In the genomic region with DNA sequence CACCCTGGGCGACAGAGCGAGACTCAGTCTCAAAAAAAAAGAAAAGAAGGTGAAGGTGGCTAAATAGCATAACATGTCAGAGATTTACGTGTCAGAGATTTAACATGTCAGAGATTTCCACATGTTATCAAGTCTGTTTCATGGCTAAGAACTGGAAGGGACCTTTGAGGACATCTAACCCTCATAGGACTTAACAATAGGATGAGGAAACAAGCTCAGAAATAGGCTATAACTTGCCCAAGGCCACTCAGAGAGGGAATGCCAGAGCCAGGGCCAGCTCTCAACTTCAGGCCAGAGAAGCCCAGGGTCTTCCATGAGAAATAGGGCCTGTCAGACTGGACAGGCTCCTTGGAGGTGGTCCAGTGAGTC, we compare ENCODE assay signal across 8 cellular contexts. TPM values are rescaled to one million over a fixed set of nuclear protein-coding genes. Genes with fewer than 3 reads are reported as not detected.
DNase-seq lines count a peak whose midpoint lies in the region; ATAC-seq and TF ChIP-seq lines count a peak whose summit lies in the region.

No MANE protein-coding gene starts in this region.

- no peaks in the 10 kb centered on the region for H3K9me3 Mint-ChIP-seq in activated CD4-positive, alpha-beta T cell treated with anti-CD3 and anti-CD28 coated beads, Interleukin-2, amount 10 ng/mL, durations not matched to agents 24 days and 14 days

- DNase-seq in activated CD4-positive, alpha-beta T cell treated with anti-CD3 and anti-CD28 coated beads, Interleukin-2, amount 10 ng/mL, durations not matched to agents 24 days and 14 days, result no peak
- no peak for DNase-seq in activated CD4-positive, alpha-beta T cell treated with anti-CD3 and anti-CD28 coated beads, Interleukin-2, amount 50 U/mL, for 4 hours
- DNase-seq in T-helper 17 cell, result no peak
- no peak for DNase-seq in heart right ventricle
- no peak for DNase-seq in NCI-H524 (lab: John Stamatoyannopoulos, UW)
- no peak for DNase-seq in effector CD4-positive, alpha-beta T cell
- DNase-seq in SK-N-DZ (ENCODE audit: low spot score), result no peak

- H3K9me3 ChIP-seq in T-helper 17 cell (ENCODE audit: control insufficient read depth, low read length, poor library complexity, severe bottlenecking), result no peaks in the 10 kb centered on the region
- no peaks in the 10 kb centered on the region for H3K9me3 ChIP-seq in heart right ventricle
- no peaks in the 10 kb centered on the region for H3K9me3 ChIP-seq in skeletal muscle satellite cell (replicated peaks; ENCODE audit: low read length)

- TF ChIP-seq CTCF in heart right ventricle (IDR thresholded peaks at IDR 0.05), result no peak

- peak overlapping the region; percentile 27 to 59 (median 52) for H3K4me3 ChIP-seq in heart right ventricle
- H3K4me3 ChIP-seq in skeletal muscle satellite cell (ENCODE audit: low read length), result peak overlapping the region; percentile 75

- ATAC-seq in T-helper 17 cell, result peak; percentile 12
- peak in 7 of 8 donors; percentile 11 to 45 (median 25) for ATAC-seq in heart right ventricle

- peaks cover 2% of the 10 kb centered on the region for H3K27me3 Mint-ChIP-seq in activated CD4-positive, alpha-beta T cell treated with anti-CD3 and anti-CD28 coated beads, Interleukin-2, amount 10 ng/mL, durations not matched to agents 24 days and 14 days
- no peaks in the 10 kb centered on the region for H3K27me3 Mint-ChIP-seq in T-helper 17 cell

- H3K36me3 ChIP-seq in heart right ventricle, result no peaks in the 10 kb centered on the region
- no peaks in the 10 kb centered on the region for H3K36me3 ChIP-seq in skeletal muscle satellite cell (ENCODE audit: insufficient read depth, low read length)

- H3K36me3 Mint-ChIP-seq in activated CD4-positive, alpha-beta T cell treated with anti-CD3 and anti-CD28 coated beads, Interleukin-2, amount 10 ng/mL, durations not matched to agents 24 days and 14 days (ENCODE audit: low read depth), result no peaks in the 10 kb centered on the region
- no peaks in the 10 kb centered on the region for H3K36me3 Mint-ChIP-seq in T-helper 17 cell (ENCODE audit: low read depth)

- peak overlapping the region; percentile 84 for H3K27ac Mint-ChIP-seq in activated CD4-positive, alpha-beta T cell treated with anti-CD3 and anti-CD28 coated beads, Interleukin-2, amount 10 ng/mL, durations not matched to agents 24 days and 14 days
- H3K27ac Mint-ChIP-seq in T-helper 17 cell, result peak overlapping the region; percentile 88

- peak overlapping the region; percentile 16 to 93 (median 78) for H3K27ac ChIP-seq in heart right ventricle

- H3K4me1 ChIP-seq in heart right ventricle (peaks cover 0 to 24% (median 8%) of the 10 kb centered on the region in 9 donors), skeletal muscle satellite cell (ENCODE audit: control insufficient read depth, insufficient read depth, low read length) (peaks cover 11% of the 10 kb centered on the region)

- H3K4me2 ChIP-seq in skeletal muscle satellite cell (ENCODE audit: low read length), result peak overlapping the region; percentile 84

- peak overlapping the region; percentile 71 for H3K9ac ChIP-seq in skeletal muscle satellite cell (ENCODE audit: low read depth, low read length)

- H3K4me1 Mint-ChIP-seq in activated CD4-positive, alpha-beta T cell treated with anti-CD3 and anti-CD28 coated beads, Interleukin-2, amount 10 ng/mL, durations not matched to agents 24 days and 14 days, result peaks cover 10% of the 10 kb centered on the region
- H3K4me1 Mint-ChIP-seq in T-helper 17 cell, result peaks cover 8% of the 10 kb centered on the region

- intact Hi-C loops in activated CD4-positive, alpha-beta T cell treated with anti-CD3 and anti-CD28 coated beads, Interleukin-2, amount 10 ng/mL, durations not matched to agents 24 days and 14 days (cut with micrococcal nuclease), result loop anchor here (1.0 to 5.0 kb wide), 4 partner anchors 37 to 108 kb away; partner anchors contain the start of genes CFAP119, PHKG2 and RNF40
- intact Hi-C loops in heart right ventricle (cut with DNase I), result loop anchor here in 1 of 10 donors (5.0 kb wide), 1 partner anchor 37 kb away; no protein-coding TSS in a partner anchor

- peak overlapping the region; percentile 96 for H3K4me3 Mint-ChIP-seq in activated CD4-positive, alpha-beta T cell treated with anti-CD3 and anti-CD28 coated beads, Interleukin-2, amount 10 ng/mL, durations not matched to agents 24 days and 14 days
- peak overlapping the region; percentile 93 for H3K4me3 Mint-ChIP-seq in T-helper 17 cell

- no peaks in the 10 kb centered on the region for H3K27me3 ChIP-seq in heart right ventricle
- H3K27me3 ChIP-seq in skeletal muscle satellite cell (ENCODE audit: control insufficient read depth, insufficient read depth, low read length), result no peaks in the 10 kb centered on the region

- 88 to 90% methylated on average over 3 of the region's 3 CpGs for WGBS in heart right ventricle, 2 donors

RNA-seq across cellular contexts. Expression of gene ZNF629, which starts 26.8 kb away (rescaled TPM):
- total RNA-seq in activated CD4-positive, alpha-beta T cell treated with anti-CD3 and anti-CD28 coated beads, Interleukin-2, amount 10 ng/mL, durations not matched to agents 24 days and 14 days, result 2.5 and 2.6 TPM in 2 replicates
- total RNA-seq in T-helper 17 cell, result 1 to 10 TPM; 1.4 to 1.5 TPM
- 10 to 100 TPM; 20.3 to 35.5 (median 27.6) TPM for total RNA-seq in heart right ventricle
- 10 to 100 TPM in 1 of 2 donors, 1 to 10 TPM in 1; 7.3 to 15.4 TPM for polyA plus RNA-seq in heart right ventricle
- total RNA-seq in skeletal muscle satellite cell (2012; rRNA removed), result 10.4 and 12.2 TPM in 2 replicates
- 15.0 and 15.4 TPM in 2 replicates for polyA plus RNA-seq in SK-N-DZ (2014; cell fraction: cytosol; rRNA removed)
- 10.7 and 13.9 TPM in 2 replicates for polyA plus RNA-seq in SK-N-DZ (2014; cell fraction: nucleus; rRNA removed)

RNA-seq across cellular contexts. Expression of gene RNF40, which starts 51.7 kb away (rescaled TPM):
- total RNA-seq in activated CD4-positive, alpha-beta T cell treated with anti-CD3 and anti-CD28 coated beads, Interleukin-2, amount 10 ng/mL, durations not matched to agents 24 days and 14 days, result 95.4 and 100 TPM in 2 replicates
- 10 to 100 TPM; 57.8 to 64.5 TPM for total RNA-seq in T-helper 17 cell
- 10 to 100 TPM; 33.0 to 69.9 (median 42.6) TPM for total RNA-seq in heart right ventricle
- 10 to 100 TPM; 40.2 to 50.2 TPM for polyA plus RNA-seq in heart right ventricle
- 63.6 and 80.4 TPM in 2 replicates for total RNA-seq in skeletal muscle satellite cell (2012; rRNA removed)
- 76.5 and 83.8 TPM in 2 replicates for polyA plus RNA-seq in SK-N-DZ (2014; cell fraction: cytosol; rRNA removed)
- 104 and 122 TPM in 2 replicates for polyA plus RNA-seq in SK-N-DZ (2014; cell fraction: nucleus; rRNA removed)

RNA-seq across cellular contexts. Expression of gene CFAP119, which starts 51.9 kb away (rescaled TPM):
- total RNA-seq in activated CD4-positive, alpha-beta T cell treated with anti-CD3 and anti-CD28 coated beads, Interleukin-2, amount 10 ng/mL, durations not matched to agents 24 days and 14 days, result 4.0 and 4.2 TPM in 2 replicates
- 1 to 10 TPM; 1.1 to 2.0 TPM for total RNA-seq in T-helper 17 cell
- 1 to 10 TPM in 5 of 10 donors, under 1 TPM in 5; 0.44 to 2.2 (median 0.90) TPM for total RNA-seq in heart right ventricle
- polyA plus RNA-seq in heart right ventricle, result 1 to 10 TPM; 1.9 to 2.3 TPM
- 1.8 and 4.6 TPM in 2 replicates for total RNA-seq in skeletal muscle satellite cell (2012; rRNA removed)
- polyA plus RNA-seq in SK-N-DZ (2014; cell fraction: cytosol; rRNA removed), result 4.3 and 6.4 TPM in 2 replicates
- polyA plus RNA-seq in SK-N-DZ (2014; cell fraction: nucleus; rRNA removed), result 29.9 and 34.1 TPM in 2 replicates
